30 cellular contexts compared by ENCODE assay signal in the genomic region with DNA sequence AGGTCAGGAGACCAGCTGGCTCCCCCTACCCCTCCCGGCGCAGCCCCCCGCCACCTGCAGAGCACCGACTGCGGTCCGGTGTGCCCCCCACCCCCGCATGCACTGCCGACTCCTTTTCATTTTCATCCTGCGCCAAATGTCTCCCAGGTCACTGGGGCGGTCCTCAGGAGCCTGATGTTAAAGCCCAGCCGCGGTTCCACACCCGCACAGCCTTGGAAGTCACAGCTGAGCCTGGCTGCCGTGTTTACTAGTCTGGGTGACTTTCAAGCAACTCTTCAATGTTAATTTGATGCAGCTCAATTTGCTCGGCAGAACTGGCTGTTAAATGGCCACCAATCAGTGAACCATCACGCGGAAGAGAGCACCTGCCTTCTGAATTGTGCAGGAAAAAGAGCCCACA.
"Had no signal": no experiment of that assay in that cellular context is flagged by ENCODE, and none has a peak within 500 bp of the region (broad histone marks: within the 10 kb centered on the region; RNA-seq: fewer than 3 reads in every experiment).

No MANE protein-coding gene starts in this region.

- H3K27me3 Mint-ChIP-seq: activated CD4-positive, alpha-beta T cell treated with anti-CD3 and anti-CD28 coated beads, Interleukin-2, amount 10 ng/mL, durations not matched to agents 7 days and 5 days; activated CD8-positive, alpha-beta T cell treated with anti-CD3 and anti-CD28 coated beads for 36 hours; activated naive CD4-positive, alpha-beta T cell treated with anti-CD3 and anti-CD28 coated beads, Interleukin-2, amount 10 ng/mL, durations not matched to agents 7 days and 5 days; activated naive CD8-positive, alpha-beta T cell treated with anti-CD3 and anti-CD28 coated beads, Interleukin-2, amount 10 ng/mL, durations not matched to agents 7 days and 5 days had no signal

- H3K27ac Mint-ChIP-seq: activated CD4-positive, alpha-beta T cell treated with anti-CD3 and anti-CD28 coated beads, Interleukin-2, amount 10 ng/mL, durations not matched to agents 7 days and 5 days; activated CD8-positive, alpha-beta T cell treated with anti-CD3 and anti-CD28 coated beads for 36 hours; activated naive CD4-positive, alpha-beta T cell treated with anti-CD3 and anti-CD28 coated beads, Interleukin-2, amount 10 ng/mL, durations not matched to agents 7 days and 5 days; activated naive CD8-positive, alpha-beta T cell treated with anti-CD3 and anti-CD28 coated beads, Interleukin-2, amount 10 ng/mL, durations not matched to agents 7 days and 5 days; activated T-cell treated with anti-CD3 and anti-CD28 coated beads, Interleukin-2, amount 50 U/mL, for 72 hours; activated T-helper 2 cell treated with anti-CD3 and anti-CD28 coated beads, Interferon-gamma antibody, Interleukin-2, Interleukin-4, amounts not matched to agents 10 μg/mL and 5 μg/mL and 100 μg/mL, durations not matched to agents 14 hours and 24 hours and 36 hours; T-helper 2 cell treated with Interferon-gamma antibody and Interleukin-4, amounts not matched to agents 5 μg/mL and 100 μg/mL, for 36 hours had no signal

- H3K36me3 Mint-ChIP-seq: activated naive CD8-positive, alpha-beta T cell treated with anti-CD3 and anti-CD28 coated beads, Interleukin-2, amount 10 ng/mL, durations not matched to agents 7 days and 5 days had no signal

- H3K27ac ChIP-seq: adrenal gland, breast epithelium, SJSA1 had no signal

- FAIRE-seq: RCC 7860 had no signal

- DNase-seq: activated CD4-positive, alpha-beta T cell treated with anti-CD3 and anti-CD28 coated beads, Interleukin-2, amount 10 ng/mL, durations not matched to agents 7 days and 5 days; activated CD4-positive, CD25-positive, alpha-beta regulatory T cell; activated CD8-positive, alpha-beta memory T cell treated with anti-CD3 and anti-CD28 coated beads, Interleukin-2, amount 50 U/mL, for 4 hours; activated CD8-positive, alpha-beta T cell treated with anti-CD3 and anti-CD28 coated beads for 36 hours; activated gamma-delta T cell treated with Interleukin-2 at 50 U/mL for 16 hours; activated naive CD4-positive, alpha-beta T cell treated with anti-CD3 and anti-CD28 coated beads, Interleukin-2, amount 10 ng/mL, durations not matched to agents 7 days and 5 days; activated naive CD8-positive, alpha-beta T cell treated with anti-CD3 and anti-CD28 coated beads, Interleukin-2, amount 10 ng/mL, durations not matched to agents 7 days and 5 days; activated T-cell treated with anti-CD3 and anti-CD28 coated beads, Interleukin-2, amount 50 U/mL, for 72 hours; adrenal gland; caudate nucleus; IMR-90; Kasumi-1; KBM-7; NCI-H1105 treated with DMSO at 0.1 percent for 48 hours; NCI-H1436 treated with DMSO at 0.1 percent for 48 hours; NCI-H187; NCI-H2081; NCI-H2171; NCI-H345; NCI-H510A; NCI-H526 treated with DMSO at 0.1 percent for 48 hours; NCI-H82; SHP77; SW 1271 had no signal

- H3K9me3 ChIP-seq: adrenal gland, breast epithelium, SJSA1 had no signal

- H3K4me1 ChIP-seq: adrenal gland, breast epithelium, SJSA1 had no signal

- H3K9me3 Mint-ChIP-seq: activated CD4-positive, alpha-beta T cell treated with anti-CD3 and anti-CD28 coated beads, Interleukin-2, amount 10 ng/mL, durations not matched to agents 7 days and 5 days; activated CD8-positive, alpha-beta T cell treated with anti-CD3 and anti-CD28 coated beads for 36 hours; activated naive CD4-positive, alpha-beta T cell treated with anti-CD3 and anti-CD28 coated beads, Interleukin-2, amount 10 ng/mL, durations not matched to agents 7 days and 5 days; activated naive CD8-positive, alpha-beta T cell treated with anti-CD3 and anti-CD28 coated beads, Interleukin-2, amount 10 ng/mL, durations not matched to agents 7 days and 5 days; activated T-cell treated with anti-CD3 and anti-CD28 coated beads, Interleukin-2, amount 50 U/mL, for 72 hours; activated T-helper 2 cell treated with anti-CD3 and anti-CD28 coated beads, Interferon-gamma antibody, Interleukin-2, Interleukin-4, amounts not matched to agents 10 μg/mL and 5 μg/mL and 100 μg/mL, durations not matched to agents 14 hours and 24 hours and 36 hours; T-helper 2 cell treated with Interferon-gamma antibody and Interleukin-4, amounts not matched to agents 5 μg/mL and 100 μg/mL, for 36 hours had no signal

- H3K27me3 ChIP-seq: adrenal gland, breast epithelium, SJSA1 had no signal

- ATAC-seq: activated CD8-positive, alpha-beta T cell treated with anti-CD3 and anti-CD28 coated beads for 36 hours; activated T-cell treated with anti-CD3 and anti-CD28 coated beads, Interleukin-2, amount 50 U/mL, for 72 hours; SK-N-SH treated with all-trans-retinoic acid at 6 μM for 48 hours had no signal

- H3K36me3 ChIP-seq: breast epithelium had no signal

- H3K4me3 Mint-ChIP-seq: activated CD4-positive, alpha-beta T cell treated with anti-CD3 and anti-CD28 coated beads, Interleukin-2, amount 10 ng/mL, durations not matched to agents 7 days and 5 days; activated CD8-positive, alpha-beta T cell treated with anti-CD3 and anti-CD28 coated beads for 36 hours; activated naive CD4-positive, alpha-beta T cell treated with anti-CD3 and anti-CD28 coated beads, Interleukin-2, amount 10 ng/mL, durations not matched to agents 7 days and 5 days; activated naive CD8-positive, alpha-beta T cell treated with anti-CD3 and anti-CD28 coated beads, Interleukin-2, amount 10 ng/mL, durations not matched to agents 7 days and 5 days; activated T-cell treated with anti-CD3 and anti-CD28 coated beads, Interleukin-2, amount 50 U/mL, for 72 hours; T-helper 2 cell treated with Interferon-gamma antibody and Interleukin-4, amounts not matched to agents 5 μg/mL and 100 μg/mL, for 36 hours had no signal

- H3K4me3 ChIP-seq: adrenal gland, breast epithelium, SJSA1 had no signal
